Comparison of ENCODE assay signal across 13 cellular contexts in genomic region chr3:188752850-188753249, GRCh38.
DNase-seq lines count a peak whose midpoint lies in the region; ATAC-seq lines count a peak whose summit lies in the region.
"Had no signal": no experiment of that assay in that cellular context is flagged by ENCODE, and none has a peak within 500 bp of the region (broad histone marks: within the 10 kb centered on the region; RNA-seq: fewer than 3 reads in every experiment).

No MANE protein-coding gene starts in this region.

- H3K36me3 Mint-ChIP-seq in activated naive CD4-positive, alpha-beta T cell treated with anti-CD3 and anti-CD28 coated beads for 36 hours (ENCODE audit: low read depth), result no peaks in the 10 kb centered on the region
- peaks cover 1 to 8% of the 10 kb centered on the region in 2 donors for H3K36me3 Mint-ChIP-seq in stimulated activated naive B cell treated with anti-CD40 and anti-IgM and Interleukin-4, amounts not matched to agents 10 μg/mL and 1 μg/mL and 100 μg/mL, for 72 hours
- H3K36me3 Mint-ChIP-seq: activated naive CD8-positive, alpha-beta T cell treated with anti-CD3 and anti-CD28 coated beads, Interleukin-2, amount 10 ng/mL, durations not matched to agents 7 days and 5 days had no signal

- intact Hi-C loops in activated naive CD4-positive, alpha-beta T cell treated with anti-CD3 and anti-CD28 coated beads for 36 hours (cut with micrococcal nuclease), result loop anchor here (1.0 to 10.0 kb wide), 20 partner anchors 25 to 1013 kb away; no protein-coding TSS in a partner anchor

- peak; percentile 14 for DNase-seq in activated naive CD4-positive, alpha-beta T cell treated with anti-CD3 and anti-CD28 coated beads for 36 hours
- DNase-seq in activated naive CD4-positive, alpha-beta T cell treated with Interleukin-2 at 50 U/mL for 16 hours, result no peak
- DNase-seq in stimulated activated naive B cell treated with anti-CD40 and anti-IgM and Interleukin-4, amounts not matched to agents 10 μg/mL and 1 μg/mL and 100 μg/mL, for 72 hours, result peak; percentile 40
- DNase-seq in NCI-H1092 (lab: John Stamatoyannopoulos, UW) (no peak), GF-D8 (lab: John Stamatoyannopoulos, UW) (no peak), NCI-H146 treated with DMSO at 0.1 percent for 48 hours (lab: John Stamatoyannopoulos, UW; ENCODE audit: unreplicated experiment) (no peak)
- DNase-seq: activated CD4-positive, alpha-beta T cell treated with anti-CD3 and anti-CD28 coated beads for 1 hour; activated naive CD8-positive, alpha-beta T cell treated with anti-CD3 and anti-CD28 coated beads, Interleukin-2, amount 10 ng/mL, durations not matched to agents 7 days and 5 days; gastrocnemius medialis; NCI-H524 had no signal

- peaks cover 3% of the 10 kb centered on the region for H3K27me3 Mint-ChIP-seq in activated naive CD4-positive, alpha-beta T cell treated with anti-CD3 and anti-CD28 coated beads for 36 hours (ENCODE audit: low read depth)
- no peaks in the 10 kb centered on the region for H3K27me3 Mint-ChIP-seq in stimulated activated naive B cell treated with anti-CD40 and anti-IgM and Interleukin-4, amounts not matched to agents 10 μg/mL and 1 μg/mL and 100 μg/mL, for 72 hours
- H3K27me3 Mint-ChIP-seq: activated naive CD8-positive, alpha-beta T cell treated with anti-CD3 and anti-CD28 coated beads, Interleukin-2, amount 10 ng/mL, durations not matched to agents 7 days and 5 days; dendritic cell treated with granulocyte-macrophage colony-stimulating factor and Interleukin-4, amounts not matched to agents 40 ng/mL and 50 ng/mL, for 4 days had no signal

- CTCF ChIA-PET in activated naive CD4-positive, alpha-beta T cell treated with anti-CD3 and anti-CD28 coated beads for 36 hours (lab: Charles Lee), result interaction anchor here (0.6 to 2.5 kb wide), 5 partner anchors 201 to 1189 kb away, joined by 3 to 14 read pairs (median 3); no protein-coding TSS in a partner anchor

- no peak overlapping the region for H3K27ac Mint-ChIP-seq in activated naive CD4-positive, alpha-beta T cell treated with anti-CD3 and anti-CD28 coated beads for 36 hours
- H3K27ac Mint-ChIP-seq in stimulated activated naive B cell treated with anti-CD40 and anti-IgM and Interleukin-4, amounts not matched to agents 10 μg/mL and 1 μg/mL and 100 μg/mL, for 72 hours, result peak overlapping the region; percentile 79
- H3K27ac Mint-ChIP-seq: activated naive CD8-positive, alpha-beta T cell treated with anti-CD3 and anti-CD28 coated beads, Interleukin-2, amount 10 ng/mL, durations not matched to agents 7 days and 5 days; dendritic cell treated with granulocyte-macrophage colony-stimulating factor and Interleukin-4, amounts not matched to agents 40 ng/mL and 50 ng/mL, for 4 days had no signal

- H3K4me3 Mint-ChIP-seq in activated naive CD4-positive, alpha-beta T cell treated with anti-CD3 and anti-CD28 coated beads for 36 hours, result no peak overlapping the region
- H3K4me3 Mint-ChIP-seq in stimulated activated naive B cell treated with anti-CD40 and anti-IgM and Interleukin-4, amounts not matched to agents 10 μg/mL and 1 μg/mL and 100 μg/mL, for 72 hours, result peak overlapping the region; percentile 14 to 44
- H3K4me3 Mint-ChIP-seq: activated naive CD8-positive, alpha-beta T cell treated with anti-CD3 and anti-CD28 coated beads, Interleukin-2, amount 10 ng/mL, durations not matched to agents 7 days and 5 days; dendritic cell treated with granulocyte-macrophage colony-stimulating factor and Interleukin-4, amounts not matched to agents 40 ng/mL and 50 ng/mL, for 4 days had no signal

- peaks cover 32% of the 10 kb centered on the region for H3K4me1 Mint-ChIP-seq in activated naive CD4-positive, alpha-beta T cell treated with anti-CD3 and anti-CD28 coated beads for 36 hours (ENCODE audit: low read depth)
- H3K4me1 Mint-ChIP-seq in stimulated activated naive B cell treated with anti-CD40 and anti-IgM and Interleukin-4, amounts not matched to agents 10 μg/mL and 1 μg/mL and 100 μg/mL, for 72 hours, result peaks cover 30 to 57% of the 10 kb centered on the region in 2 donors

- ATAC-seq in HG02610 (IDR thresholded peaks at IDR 0.05; ENCODE audit: unreplicated experiment) (peak; percentile 27), HG03432 (IDR thresholded peaks at IDR 0.05; ENCODE audit: unreplicated experiment) (peak; percentile 23)
- peak; percentile 70 to 81 for ATAC-seq in stimulated activated naive B cell treated with anti-CD40 and anti-IgM and Interleukin-4, amounts not matched to agents 10 μg/mL and 1 μg/mL and 100 μg/mL, for 72 hours (replicated peaks)
- ATAC-seq: gastrocnemius medialis had no signal

- no peaks in the 10 kb centered on the region for H3K9me3 Mint-ChIP-seq in activated naive CD4-positive, alpha-beta T cell treated with anti-CD3 and anti-CD28 coated beads for 36 hours
- H3K9me3 Mint-ChIP-seq in stimulated activated naive B cell treated with anti-CD40 and anti-IgM and Interleukin-4, amounts not matched to agents 10 μg/mL and 1 μg/mL and 100 μg/mL, for 72 hours, result no peaks in the 10 kb centered on the region
- H3K9me3 Mint-ChIP-seq: activated naive CD8-positive, alpha-beta T cell treated with anti-CD3 and anti-CD28 coated beads, Interleukin-2, amount 10 ng/mL, durations not matched to agents 7 days and 5 days; dendritic cell treated with granulocyte-macrophage colony-stimulating factor and Interleukin-4, amounts not matched to agents 40 ng/mL and 50 ng/mL, for 4 days had no signal

Comparison
In these comparisons a context has a peak if more than half of its experiments do, and no peak if none do; other contexts are left out.
1. DNase-seq: peak in activated naive CD4-positive, alpha-beta T cell treated with anti-CD3 and anti-CD28 coated beads for 36 hours (single experiment) and stimulated activated naive B cell treated with anti-CD40 and anti-IgM and Interleukin-4, amounts not matched to agents 10 μg/mL and 1 μg/mL and 100 μg/mL, for 72 hours (single experiment); none in activated naive CD4-positive, alpha-beta T cell treated with Interleukin-2 at 50 U/mL for 16 hours (single experiment), NCI-H1092 (single experiment), GF-D8 (single experiment) and NCI-H146 treated with DMSO at 0.1 percent for 48 hours (single experiment).
2. ATAC-seq: peak in every context shown above with its lines; median percentile 76 in stimulated activated naive B cell treated with anti-CD40 and anti-IgM and Interleukin-4, amounts not matched to agents 10 μg/mL and 1 μg/mL and 100 μg/mL, for 72 hours; 27 in HG02610; 23 in HG03432.